Comparison of ENCODE assay signal across 1 cellular context in genomic region chr19:38929929-38930775, GRCh38.
TF ChIP-seq lines count a peak whose summit lies in the region.

Gene SARS2 (minus strand): TSS chr19:38930763. CDS start chr19:38930736, 27 bp downstream.

TF ChIP-seq in HepG2, 621 proteins besides CTCF, POLR2A, EP300 and RAD21 (continued from another document and continues in another):
- TF ChIP-seq ZNF281 (CRISPR knock-in tag; IDR thresholded peaks at IDR 0.05; ENCODE audit: borderline replicate concordance), result no peak
- TF ChIP-seq MLX (CRISPR knock-in tag; IDR thresholded peaks at IDR 0.05), result peak; percentile 12; the same call in 1 of the 2 replicates
- no peak for TF ChIP-seq ZNF263 (CRISPR knock-in tag; IDR thresholded peaks at IDR 0.05)
- no peak for TF ChIP-seq ZBTB40 (IDR thresholded peaks at IDR 0.05)
- no peak for TF ChIP-seq ZBTB40 (CRISPR knock-in tag; IDR thresholded peaks at IDR 0.05)
- peak; percentile 46; the same call in 1 of the 2 replicates for TF ChIP-seq YEATS2 (CRISPR knock-in tag; IDR thresholded peaks at IDR 0.05; ENCODE audit: borderline replicate concordance)
- TF ChIP-seq SCMH1 (CRISPR knock-in tag; IDR thresholded peaks at IDR 0.05; ENCODE audit: borderline replicate concordance), result no peak
- TF ChIP-seq PHB2 (IDR thresholded peaks at IDR 0.05; ENCODE audit: partially characterized antibody), result no peak
- TF ChIP-seq TAF15 (IDR thresholded peaks at IDR 0.05; ENCODE audit: low read depth, low read length, poor library complexity, severe bottlenecking), result no peak
- TF ChIP-seq SAFB2 (CRISPR knock-in tag; IDR thresholded peaks at IDR 0.05; ENCODE audit: borderline replicate concordance, low read depth), result no peak
- TF ChIP-seq HMGXB4 (CRISPR knock-in tag; IDR thresholded peaks at IDR 0.05; ENCODE audit: borderline replicate concordance in 1 of 2, low read depth in 1 of 2), result peak; percentile 80 to 85
- no peak; the same call in 1 of the 2 replicates for TF ChIP-seq AHR (CRISPR knock-in tag; IDR thresholded peaks at IDR 0.05)
- no peak for TF ChIP-seq ISX (CRISPR knock-in tag; conservative IDR thresholded peaks at IDR 0.05)
- TF ChIP-seq POLR2AphosphoS5 (IDR thresholded peaks at IDR 0.05; ENCODE audit: low read depth, low read length), result no peak
- TF ChIP-seq THRA (CRISPR knock-in tag; IDR thresholded peaks at IDR 0.05; ENCODE audit: borderline replicate concordance), result no peak
- TF ChIP-seq ZFP37 (CRISPR knock-in tag; IDR thresholded peaks at IDR 0.05; ENCODE audit: borderline replicate concordance), result no peak
- TF ChIP-seq PRDM10 (CRISPR knock-in tag; IDR thresholded peaks at IDR 0.05; ENCODE audit: low read depth), result no peak
- peak; percentile 47; the same call in 1 of the 2 replicates for TF ChIP-seq ZC3H13 (CRISPR knock-in tag; IDR thresholded peaks at IDR 0.05)
- TF ChIP-seq ZBTB46 (CRISPR knock-in tag; IDR thresholded peaks at IDR 0.05; ENCODE audit: borderline replicate concordance), result no peak
- no peak for TF ChIP-seq ZBTB8A (CRISPR knock-in tag; IDR thresholded peaks at IDR 0.05; ENCODE audit: borderline replicate concordance, low read depth)
- peak; percentile 59; the same call in 1 of the 2 replicates for TF ChIP-seq ZNF83 (CRISPR knock-in tag; IDR thresholded peaks at IDR 0.05; ENCODE audit: borderline replicate concordance)
- TF ChIP-seq ZNF34 (CRISPR knock-in tag; IDR thresholded peaks at IDR 0.05; ENCODE audit: borderline replicate concordance), result no peak
- TF ChIP-seq BCLAF1 (IDR thresholded peaks at IDR 0.05), result no peak
- TF ChIP-seq SYNCRIP (IDR thresholded peaks at IDR 0.05; ENCODE audit: insufficient read depth, low read depth, low read length), result no peak
- no peak for TF ChIP-seq KAT7 (CRISPR knock-in tag; IDR thresholded peaks at IDR 0.05; ENCODE audit: borderline replicate concordance)
